ENCODE assay signal across 15 cellular contexts in the genomic region with DNA sequence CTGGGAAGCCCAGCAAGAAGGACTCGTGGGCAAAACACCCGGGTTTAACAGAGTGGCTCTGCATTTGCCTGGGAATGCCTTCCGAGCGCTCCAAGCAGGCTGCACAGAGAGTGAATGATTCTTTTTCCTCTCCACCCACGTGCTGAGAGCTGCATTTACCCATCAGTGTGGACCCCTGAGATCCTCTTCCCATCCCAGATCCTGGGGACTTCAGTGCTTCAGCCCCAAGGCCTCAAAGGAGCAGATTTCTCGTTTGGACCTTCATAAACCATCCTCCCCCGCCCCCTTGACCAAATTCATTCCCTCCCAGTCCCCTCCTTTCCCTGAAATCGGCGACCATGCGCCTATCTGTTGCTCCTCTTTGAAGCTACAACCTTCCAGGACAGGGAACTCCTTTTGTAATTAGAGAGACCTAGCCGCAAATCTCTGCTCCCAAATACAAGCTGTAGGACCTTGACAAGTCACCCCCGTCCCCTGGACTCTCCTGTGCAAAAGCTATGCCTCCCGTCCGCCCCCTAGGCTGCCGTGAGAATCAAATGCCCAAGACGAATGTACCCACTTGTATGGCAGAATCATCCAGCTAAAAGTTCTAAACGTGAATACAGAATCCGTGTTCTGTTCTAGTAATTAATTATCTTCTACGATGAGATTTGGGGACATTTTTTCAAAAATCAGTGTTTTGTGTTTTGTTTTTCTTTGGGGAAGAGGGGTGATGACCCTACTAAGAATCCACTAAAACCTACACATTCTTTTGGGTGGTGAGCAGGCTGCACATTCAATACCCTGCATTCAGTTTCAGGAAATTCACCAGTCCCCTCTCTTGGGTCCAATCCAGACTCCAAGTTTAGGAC. TPM values are rescaled to one million over a fixed set of nuclear protein-coding genes. Genes with fewer than 3 reads are reported as not detected.
A peak's percentile ranks its signal among the peaks of the same experiment; 100 is the strongest.
DNase-seq lines count a peak whose midpoint lies in the region; ATAC-seq and TF ChIP-seq lines count a peak whose summit lies in the region.
"Had no signal": no experiment of that assay in that cellular context is flagged by ENCODE, and none has a peak within 500 bp of the region (broad histone marks: within the 10 kb centered on the region; RNA-seq: fewer than 3 reads in every experiment).

No MANE protein-coding gene starts in this region.

- H4K20me1 ChIP-seq in GM23338 (replicated peaks; ENCODE audit: insufficient read depth), result peaks cover 36% of the 10 kb centered on the region

- H3K27me3 ChIP-seq in BJ (ENCODE audit: control insufficient read depth, insufficient read depth, low read length) (no peaks in the 10 kb centered on the region), GM23338 (ENCODE audit: insufficient read depth) (peaks cover 100% of the 10 kb centered on the region), lower lobe of right lung (ENCODE audit: low read depth) (peaks cover 94% of the 10 kb centered on the region)

- intact Hi-C loops in lower lobe of right lung (cut with DNase I), result no loop called here

- H3K27ac Mint-ChIP-seq in GM23338, result no peak overlapping the region
- H3K27ac Mint-ChIP-seq: CD4-positive, alpha-beta T cell had no signal

- H3K4me2 ChIP-seq in GM23338, result peak overlapping the region; percentile 75; the same call in 1 of the 2 replicates

- peak; percentile 33; the same call in 1 of the 2 replicates for TF ChIP-seq CTCF in BJ (IDR thresholded peaks at IDR 0.05; ENCODE audit: insufficient read depth, low read depth, low read length)
- TF ChIP-seq CTCF in GM23338 (conservative IDR thresholded peaks at IDR 0.05; ENCODE audit: low read depth in 2 of 2), result peak in 1 of 2 experiments; percentile 13; a peak in 1 of 4 replicates
- TF ChIP-seq CTCF in lower lobe of right lung (IDR thresholded peaks at IDR 0.05), result no peak

- H3K4me3 ChIP-seq in BJ (ENCODE audit: low read depth, low read length), result peak overlapping the region; percentile 42
- no peak overlapping the region; the same call in 1 of the 2 replicates for H3K4me3 ChIP-seq in GM23338
- peak overlapping the region; percentile 23 for H3K4me3 ChIP-seq in lower lobe of right lung
- H3K4me3 ChIP-seq: K562, SK-N-MC had no signal

- ATAC-seq in GM23338 (no peak), lower lobe of right lung (no peak), GM19395 (IDR thresholded peaks at IDR 0.05; ENCODE audit: unreplicated experiment) (no peak), GM21576 (IDR thresholded peaks at IDR 0.05; ENCODE audit: unreplicated experiment) (no peak)
- ATAC-seq: K562 had no signal

- no peak overlapping the region for H2AFZ ChIP-seq in GM23338

- no peaks in the 10 kb centered on the region for H3K9me3 ChIP-seq in lower lobe of right lung

- CTCF ChIA-PET in BJ (lab: Yijun Ruan, JAX), result interaction anchor here (0.9 to 2.3 kb wide), 12 partner anchors 12 to 383 kb away, joined by 3 to 8 read pairs (median 4); no protein-coding TSS in a partner anchor

- H3K79me2 ChIP-seq in GM23338 (replicated peaks; ENCODE audit: insufficient read depth), result no peaks in the 10 kb centered on the region

- no peaks in the 10 kb centered on the region for H3K9me2 ChIP-seq in GM23338 (ENCODE audit: insufficient read depth)

- peaks cover 26% of the 10 kb centered on the region; the same call in 1 of the 2 replicates for H3F3A ChIP-seq in GM23338 (replicated peaks; ENCODE audit: low read depth)

- peaks cover 72% of the 10 kb centered on the region for H3K4me1 Mint-ChIP-seq in GM23338

- H3K27me3 Mint-ChIP-seq in GM23338 (ENCODE audit: insufficient read depth, low read depth, poor library complexity), result peaks cover 93% of the 10 kb centered on the region

- H3K4me3 Mint-ChIP-seq in GM23338, result peak overlapping the region; percentile 21; the same call in 1 of the 3 replicates
- H3K4me3 Mint-ChIP-seq: CD4-positive, alpha-beta T cell had no signal

- H3K36me3 ChIP-seq in BJ (ENCODE audit: control insufficient read depth, insufficient read depth, low read length) (peaks cover 28% of the 10 kb centered on the region), GM23338 (ENCODE audit: insufficient read depth) (no peaks in the 10 kb centered on the region), lower lobe of right lung (peaks cover 5% of the 10 kb centered on the region)

- POLR2A ChIA-PET in BJ (lab: Charles Lee), result interaction anchor here (0.6 to 1.4 kb wide), 6 partner anchors 12 to 229 kb away, joined by 4 to 11 read pairs (median 5); no protein-coding TSS in a partner anchor

- H3K36me3 Mint-ChIP-seq in GM23338 (ENCODE audit: low read depth), result no peaks in the 10 kb centered on the region; the same call in 2 of the 3 replicates

- no peak overlapping the region for H3K27ac ChIP-seq in GM23338 (ENCODE audit: low read depth)
- peak overlapping the region; percentile 85 for H3K27ac ChIP-seq in lower lobe of right lung
- H3K27ac ChIP-seq: SK-N-MC had no signal

- H3K9me3 Mint-ChIP-seq in GM23338, result peaks cover 4% of the 10 kb centered on the region; the same call in 1 of the 3 replicates
- H3K9me3 Mint-ChIP-seq: CD4-positive, alpha-beta T cell had no signal

- DNase-seq in BJ (ENCODE audit: low read depth) (no peak), GM23338 (ENCODE audit: low spot score) (no peak), epidermal melanocyte (ENCODE audit: insufficient read length, low spot score) (peak; percentile 16), lower lobe of right lung (no peak), NCI-H345 treated with DMSO at 0.1 percent for 48 hours (lab: John Stamatoyannopoulos, UW; ENCODE audit: unreplicated experiment) (no peak), hypothalamus (lab: John Stamatoyannopoulos, UW) (no peak)
- DNase-seq: CD4-positive, alpha-beta T cell; DMS79 treated with DMSO at 0.1 percent for 48 hours; NCI-H1092; NCI-H446; NCI-H774 had no signal

- peaks cover 82% of the 10 kb centered on the region for H3K4me1 ChIP-seq in GM23338 (ENCODE audit: insufficient read depth)
- H3K4me1 ChIP-seq in lower lobe of right lung, result no peaks in the 10 kb centered on the region

TF ChIP-seq in GM23338, 12 proteins besides CTCF, POLR2A, EP300 and RAD21:
- TF ChIP-seq, protein P1, sequence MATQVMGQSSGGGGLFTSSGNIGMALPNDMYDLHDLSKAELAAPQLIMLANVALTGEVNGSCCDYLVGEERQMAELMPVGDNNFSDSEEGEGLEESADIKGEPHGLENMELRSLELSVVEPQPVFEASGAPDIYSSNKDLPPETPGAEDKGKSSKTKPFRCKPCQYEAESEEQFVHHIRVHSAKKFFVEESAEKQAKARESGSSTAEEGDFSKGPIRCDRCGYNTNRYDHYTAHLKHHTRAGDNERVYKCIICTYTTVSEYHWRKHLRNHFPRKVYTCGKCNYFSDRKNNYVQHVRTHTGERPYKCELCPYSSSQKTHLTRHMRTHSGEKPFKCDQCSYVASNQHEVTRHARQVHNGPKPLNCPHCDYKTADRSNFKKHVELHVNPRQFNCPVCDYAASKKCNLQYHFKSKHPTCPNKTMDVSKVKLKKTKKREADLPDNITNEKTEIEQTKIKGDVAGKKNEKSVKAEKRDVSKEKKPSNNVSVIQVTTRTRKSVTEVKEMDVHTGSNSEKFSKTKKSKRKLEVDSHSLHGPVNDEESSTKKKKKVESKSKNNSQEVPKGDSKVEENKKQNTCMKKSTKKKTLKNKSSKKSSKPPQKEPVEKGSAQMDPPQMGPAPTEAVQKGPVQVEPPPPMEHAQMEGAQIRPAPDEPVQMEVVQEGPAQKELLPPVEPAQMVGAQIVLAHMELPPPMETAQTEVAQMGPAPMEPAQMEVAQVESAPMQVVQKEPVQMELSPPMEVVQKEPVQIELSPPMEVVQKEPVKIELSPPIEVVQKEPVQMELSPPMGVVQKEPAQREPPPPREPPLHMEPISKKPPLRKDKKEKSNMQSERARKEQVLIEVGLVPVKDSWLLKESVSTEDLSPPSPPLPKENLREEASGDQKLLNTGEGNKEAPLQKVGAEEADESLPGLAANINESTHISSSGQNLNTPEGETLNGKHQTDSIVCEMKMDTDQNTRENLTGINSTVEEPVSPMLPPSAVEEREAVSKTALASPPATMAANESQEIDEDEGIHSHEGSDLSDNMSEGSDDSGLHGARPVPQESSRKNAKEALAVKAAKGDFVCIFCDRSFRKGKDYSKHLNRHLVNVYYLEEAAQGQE (IDR thresholded peaks at IDR 0.05; ENCODE audit: unreplicated experiment), result no peak
- peak; percentile 93 for TF ChIP-seq EZH2 (IDR thresholded peaks at IDR 0.05; ENCODE audit: low read depth, unreplicated experiment)
TF ChIP-seq in GM23338: peak in this region for 1.

RNA-seq across cellular contexts. Expression of a gene that starts 8.8 kb away (rescaled TPM):
- polyA plus RNA-seq in BJ (2011; rRNA removed), result 29.1 and 30.8 TPM in 2 replicates
- polyA minus RNA-seq in BJ (2011; rRNA and poly(A)+ RNA removed), result 41.4 and 45.3 TPM in 2 replicates
- 0.21 TPM in 1 of 2 replicates, not detected in the other for total RNA-seq in GM23338 (2014; rRNA removed; shearing (Covaris generic))
- not detected in 2 replicates for polyA plus RNA-seq in GM23338 (2016; fragmentation: Nextera tagmentation; extraction: Ambion mirVana)
- total RNA-seq in lower lobe of right lung, result 15.7 TPM
- total RNA-seq: CD4-positive, alpha-beta T cell; K562 had no signal
- polyA plus RNA-seq: K562 had no signal

Comparison
In these comparisons a context has a peak if more than half of its experiments do, and no peak if none do; other contexts are left out.
1. RNA of a gene that starts 8.8 kb away (total RNA-seq): 15.7 TPM in lower lobe of right lung (single experiment); 0.21 TPM in GM23338; every median in the first group is over 10 times any median in the second.